Comparison of ENCODE assay signal across 11 cellular contexts in the genomic region with DNA sequence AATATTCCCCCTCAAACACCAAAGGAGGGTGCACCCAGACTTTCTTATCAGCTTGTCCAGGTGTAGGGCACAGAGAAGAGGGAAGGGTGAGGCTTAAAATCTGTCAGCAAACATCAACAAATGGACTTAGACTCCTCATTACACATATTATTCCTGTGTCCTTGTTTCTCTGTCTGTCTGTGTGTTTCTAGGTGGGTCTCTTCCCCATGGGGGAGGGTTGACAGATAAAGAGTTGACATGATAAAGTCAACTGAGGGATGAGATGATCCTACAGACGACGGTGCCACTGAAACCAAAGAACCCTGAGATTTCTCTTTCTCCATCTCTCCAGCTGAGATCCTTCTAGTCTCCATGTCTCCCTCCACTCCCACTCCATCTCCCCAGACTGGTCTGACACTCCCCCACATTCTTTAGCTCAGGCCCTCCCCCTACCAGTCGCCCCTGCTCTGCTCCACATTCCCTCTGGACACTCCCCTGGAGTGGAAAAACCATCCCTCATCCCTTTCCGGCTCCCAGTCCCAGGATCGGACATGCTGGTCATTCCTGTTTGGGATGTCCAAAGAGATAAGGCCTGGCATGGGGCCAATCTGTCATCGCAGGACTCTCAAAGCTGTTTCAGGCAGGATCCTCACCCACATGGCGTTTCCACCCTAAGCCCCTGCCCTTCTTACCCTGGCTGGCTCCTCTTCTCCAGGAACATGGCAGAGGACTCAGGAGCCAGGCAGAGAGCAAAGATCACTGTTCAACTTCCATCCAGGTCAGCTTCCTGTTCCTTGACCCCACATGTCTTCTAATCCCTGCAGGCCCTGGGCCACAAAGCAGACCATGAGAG. TPM values are rescaled to one million over a fixed set of nuclear protein-coding genes. Genes with fewer than 3 reads are reported as not detected.
DNase-seq lines count a peak whose midpoint lies in the region; ATAC-seq and TF ChIP-seq lines count a peak whose summit lies in the region.
"Had no signal": no experiment of that assay in that cellular context is flagged by ENCODE, and none has a peak within 500 bp of the region (broad histone marks: within the 10 kb centered on the region; RNA-seq: fewer than 3 reads in every experiment).

No MANE protein-coding gene starts in this region.

- peak overlapping the region in 6 of 10 donors; percentile 3 to 65 (median 32) for H3K27ac ChIP-seq in heart right ventricle
- H3K27ac ChIP-seq in parathyroid adenoma: peak overlapping the region; percentile 30

- H3K27me3 ChIP-seq in heart right ventricle (peaks cover 0 to 38% (median 0%) of the 10 kb centered on the region in 7 donors), parathyroid adenoma (ENCODE audit: control insufficient read depth, insufficient read depth, low read length) (no peaks in the 10 kb centered on the region)

- H3K4me2 ChIP-seq in parathyroid adenoma (ENCODE audit: low read length): no peak overlapping the region

- peak overlapping the region; percentile 51 for H2AFZ ChIP-seq in parathyroid adenoma

- intact Hi-C loops in heart right ventricle (cut with DNase I): loop anchor here in 1 of 10 donors (2.0 kb wide), 1 partner anchor 34 kb away; no protein-coding TSS in a partner anchor

- TF ChIP-seq CTCF in heart right ventricle (IDR thresholded peaks at IDR 0.05) (no peak), parathyroid adenoma (IDR thresholded peaks at IDR 0.05) (no peak)

- no peak overlapping the region for H3K4me3 ChIP-seq in heart right ventricle
- H3K4me3 ChIP-seq in parathyroid adenoma (ENCODE audit: low read depth, low read length): no peak overlapping the region
- H3K4me3 ChIP-seq: HAP-1 had no signal

- DNase-seq in ELF-1 (ENCODE audit: low read depth, low spot score) (peak; percentile 74), heart right ventricle (peak in 1 of 2 donors; percentile 47), NCI-H1694 (lab: John Stamatoyannopoulos, UW) (no peak), NCI-H2227 treated with DMSO at 0.1 percent for 48 hours (lab: John Stamatoyannopoulos, UW) (no peak)
- DNase-seq: DMS 273 treated with DMSO at 0.1 percent for 48 hours had no signal

- H3K9me3 ChIP-seq in heart right ventricle: no peaks in the 10 kb centered on the region
- H3K9me3 ChIP-seq in parathyroid adenoma (ENCODE audit: control insufficient read depth, low read length): no peaks in the 10 kb centered on the region
- H3K9me3 ChIP-seq: HAP-1 had no signal

- H3K4me1 ChIP-seq in heart right ventricle: peaks cover 3 to 64% (median 45%) of the 10 kb centered on the region in 9 donors
- peaks cover 15% of the 10 kb centered on the region for H3K4me1 ChIP-seq in parathyroid adenoma
- H3K4me1 ChIP-seq: HAP-1 had no signal

- H3K79me2 ChIP-seq in parathyroid adenoma: no peaks in the 10 kb centered on the region

- 35 to 42% methylated on average over 7 of the region's 7 CpGs for WGBS in heart right ventricle, 2 donors

- no peak overlapping the region for H3K9ac ChIP-seq in parathyroid adenoma

- ATAC-seq in SK-N-SH treated with all-trans-retinoic acid at 6 μM for 48 hours: peak; percentile 6
- peak in 3 of 8 donors; percentile 7 to 22 (median 17) for ATAC-seq in heart right ventricle
- ATAC-seq in GM21526 (IDR thresholded peaks at IDR 0.05; ENCODE audit: low FRiP score, unreplicated experiment): no peak
- no peak for ATAC-seq in HG02759 (IDR thresholded peaks at IDR 0.05; ENCODE audit: unreplicated experiment)

- no peaks in the 10 kb centered on the region for H3K36me3 ChIP-seq in heart right ventricle
- no peaks in the 10 kb centered on the region for H3K36me3 ChIP-seq in parathyroid adenoma (ENCODE audit: control insufficient read depth, insufficient read depth, low read length)
- H3K36me3 ChIP-seq: HAP-1 had no signal

TF ChIP-seq in SK-N-SH treated with all-trans-retinoic acid at 6 μM for 48 hours, 23 proteins besides CTCF, POLR2A, EP300 and RAD21:
- TF ChIP-seq ZFP3 (CRISPR knock-in tag; IDR thresholded peaks at IDR 0.05) (peak; percentile 65), TCF4 (CRISPR knock-in tag; IDR thresholded peaks at IDR 0.05; ENCODE audit: borderline replicate concordance) (no peak), RARB (CRISPR knock-in tag; IDR thresholded peaks at IDR 0.05) (no peak), CSDC2 (CRISPR knock-in tag; IDR thresholded peaks at IDR 0.05) (0 out of 2 replicates have a peak, but pooled peaks have one; percentile 33), ZNF565 (CRISPR knock-in tag; conservative IDR thresholded peaks at IDR 0.05; ENCODE audit: low read depth) (0 out of 2 replicates have a peak, but pooled peaks have one; percentile 31), BACH2 (CRISPR knock-in tag; IDR thresholded peaks at IDR 0.05; ENCODE audit: borderline replicate concordance) (no peak), ZNF8 (CRISPR knock-in tag; IDR thresholded peaks at IDR 0.05) (no peak)
- TF ChIP-seq, protein P1, sequence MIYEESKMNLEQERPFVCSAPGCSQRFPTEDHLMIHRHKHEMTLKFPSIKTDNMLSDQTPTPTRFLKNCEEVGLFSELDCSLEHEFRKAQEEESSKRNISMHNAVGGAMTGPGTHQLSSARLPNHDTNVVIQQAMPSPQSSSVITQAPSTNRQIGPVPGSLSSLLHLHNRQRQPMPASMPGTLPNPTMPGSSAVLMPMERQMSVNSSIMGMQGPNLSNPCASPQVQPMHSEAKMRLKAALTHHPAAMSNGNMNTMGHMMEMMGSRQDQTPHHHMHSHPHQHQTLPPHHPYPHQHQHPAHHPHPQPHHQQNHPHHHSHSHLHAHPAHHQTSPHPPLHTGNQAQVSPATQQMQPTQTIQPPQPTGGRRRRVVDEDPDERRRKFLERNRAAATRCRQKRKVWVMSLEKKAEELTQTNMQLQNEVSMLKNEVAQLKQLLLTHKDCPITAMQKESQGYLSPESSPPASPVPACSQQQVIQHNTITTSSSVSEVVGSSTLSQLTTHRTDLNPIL (CRISPR knock-in tag; IDR thresholded peaks at IDR 0.05; ENCODE audit: low read depth): no peak

RNA-seq across cellular contexts. Expression of a gene that starts 2.9 kb away (rescaled TPM):
- 10 to 100 TPM; 12.5 to 44.2 (median 22.5) TPM for total RNA-seq in heart right ventricle
- polyA plus RNA-seq in heart right ventricle: 10 to 100 TPM; 26.1 to 39.9 TPM

RNA-seq across cellular contexts. Expression of a gene that starts 42.1 kb away (rescaled TPM):
- 100 to 1,000 TPM; 161 to 337 (median 231) TPM for total RNA-seq in heart right ventricle
- polyA plus RNA-seq in heart right ventricle: 100 to 1,000 TPM in 1 of 2 donors, 10 to 100 TPM in 1; 88.1 to 129 TPM

RNA-seq across cellular contexts. Expression of a gene that starts 58.0 kb away (rescaled TPM):
- under 1 TPM in 2 of 10 donors, not detected in 8; 0.11 to 0.23 TPM for total RNA-seq in heart right ventricle
- under 1 TPM in 1 of 2 donors, not detected in 1; 0.03 TPM for polyA plus RNA-seq in heart right ventricle
- total RNA-seq: T-helper 1 cell treated with Interleukin-12 subunit alpha and Interleukin-12 subunit beta and Interleukin-4 antibody, amounts not matched to agents 30 ng/mL and 1 ng/mL, for 36 hours had no signal
